11 cellular contexts compared by ENCODE assay signal in the genomic region with DNA sequence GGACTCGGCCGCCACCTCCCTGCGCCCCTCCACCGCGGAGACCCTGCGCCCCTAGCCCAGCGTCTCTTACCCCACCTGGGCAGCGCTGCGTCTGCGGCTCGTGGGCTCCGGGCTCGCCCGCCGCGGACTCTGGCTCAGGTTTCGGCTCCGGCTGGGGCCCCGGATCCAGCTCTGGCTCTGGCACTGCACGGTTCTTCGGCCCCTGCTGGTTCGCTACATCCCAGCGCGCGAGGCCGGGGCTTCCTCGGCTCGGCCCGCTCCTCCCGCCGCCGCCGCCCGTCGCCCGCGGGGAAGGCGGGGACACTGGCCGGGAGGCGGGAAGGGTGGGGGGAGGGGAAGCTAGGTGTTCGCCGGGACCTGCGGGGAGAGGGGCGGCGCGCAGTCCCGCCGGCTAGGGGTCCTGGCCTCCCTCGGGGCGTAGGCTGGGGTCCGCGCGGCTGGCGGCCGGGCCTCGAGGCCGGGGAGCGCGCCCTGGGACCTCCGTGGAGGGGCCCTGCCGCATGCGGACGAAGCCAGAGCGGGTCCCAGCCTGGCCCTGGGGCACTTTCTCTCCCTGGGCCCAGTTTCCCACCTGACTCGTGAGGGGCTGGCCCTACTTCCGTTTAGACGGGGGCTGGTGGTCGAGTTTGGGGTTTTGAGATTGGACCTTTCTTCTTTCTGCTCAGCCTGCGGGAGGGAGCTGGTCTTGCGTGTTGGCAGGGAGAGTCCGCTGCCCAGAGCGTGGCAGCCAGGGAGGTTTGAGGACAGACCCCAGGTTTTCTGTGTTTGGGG. TPM values are rescaled to one million over a fixed set of nuclear protein-coding genes. Genes with fewer than 3 reads are reported as not detected.
DNase-seq lines count a peak whose midpoint lies in the region; ATAC-seq, FAIRE-seq and TF ChIP-seq lines count a peak whose summit lies in the region.
"Had no signal": no experiment of that assay in that cellular context is flagged by ENCODE, and none has a peak within 500 bp of the region (broad histone marks: within the 10 kb centered on the region; RNA-seq: fewer than 3 reads in every experiment).

No MANE protein-coding gene starts in this region.

- no peaks in the 10 kb centered on the region for H3K4me1 ChIP-seq in iPS-20b (ENCODE audit: insufficient read depth, low read length)
- H3K4me1 ChIP-seq in small intestine (ENCODE audit: control insufficient read depth in 2 of 2, insufficient read depth in 1 of 2, low read depth in 1 of 2, low read length in 1 of 2) = no peaks in the 10 kb centered on the region

- no peak for TF ChIP-seq CTCF in VCaP (conservative IDR thresholded peaks at IDR 0.05)

- WGBS in small intestine, 3 donors = 12 to 19% (median 14%) methylated on average over 56 to 72 of the region's 72 CpGs

- DNase-seq in DMS53 (lab: John Stamatoyannopoulos, UW) (peak; percentile 79), DMS53 treated with DMSO at 0.1 percent for 48 hours (lab: John Stamatoyannopoulos, UW; ENCODE audit: unreplicated experiment) (no peak), small intestine (no peak), ureter (ENCODE audit: low spot score) (no peak), DMS153 treated with DMSO at 0.1 percent for 48 hours (lab: John Stamatoyannopoulos, UW; ENCODE audit: unreplicated experiment) (no peak)
- DNase-seq: 8988T; activated CD4-positive, alpha-beta T cell treated with anti-CD3 and anti-CD28 coated beads, Interleukin-2, amount 50 U/mL, for 1 hour had no signal

- H3K9me3 ChIP-seq in iPS-20b (ENCODE audit: insufficient read depth, low read depth, low read length) (peaks cover 7% of the 10 kb centered on the region; the same call in 1 of the 2 replicates), small intestine (ENCODE audit: control insufficient read depth, low read depth) (no peaks in the 10 kb centered on the region)

- no peak for ATAC-seq in GM19397 (IDR thresholded peaks at IDR 0.05; ENCODE audit: unreplicated experiment)

- no peak for FAIRE-seq in small intestine (lab: Jason Lieb, UNC)
- FAIRE-seq: HTR-8/SVneo had no signal

- H3K4me3 ChIP-seq in iPS-20b (ENCODE audit: low read length) = peak overlapping the region; percentile 40; the same call in 1 of the 2 replicates
- H3K4me3 ChIP-seq in small intestine (ENCODE audit: low read depth in 1 of 2, low read length in 2 of 2) = peak overlapping the region; percentile 41 to 45

- peak overlapping the region; percentile 47; the same call in 1 of the 2 replicates for H3K27ac ChIP-seq in VCaP
- no peak overlapping the region for H3K27ac ChIP-seq in iPS-20b (ENCODE audit: low read length)
- peak overlapping the region in 1 of 2 donors; percentile 30 for H3K27ac ChIP-seq in small intestine (ENCODE audit: low read depth in 1 of 2, low read length in 1 of 2)

- H3K36me3 ChIP-seq in iPS-20b (ENCODE audit: insufficient read depth, low read depth, low read length) (no peaks in the 10 kb centered on the region), small intestine (ENCODE audit: control insufficient read depth in 2 of 2, insufficient read depth in 2 of 2, low read length in 2 of 2) (no peaks in the 10 kb centered on the region)

- no peak overlapping the region for H3K9ac ChIP-seq in iPS-20b (ENCODE audit: low read depth, low read length)

- H3K27me3 ChIP-seq in iPS-20b (ENCODE audit: insufficient read depth, low read length) = peaks cover 100% of the 10 kb centered on the region
- peaks cover 0 to 32% of the 10 kb centered on the region in 2 donors for H3K27me3 ChIP-seq in small intestine (ENCODE audit: control insufficient read depth in 2 of 2, insufficient read depth in 2 of 2, low read length in 2 of 2)

RNA-seq across cellular contexts. Expression of a gene that starts 5.7 kb away (rescaled TPM):
- polyA plus RNA-seq in small intestine = 10 to 100 TPM in 2 of 3 donors, 1 to 10 TPM in 1; 5.4 to 30.0 (median 12.2) TPM
- total RNA-seq in ureter = 20.6 TPM
